9 cellular contexts compared by ENCODE assay signal in genomic region chr3:9316881-9317341, GRCh38. TPM values are rescaled to one million over a fixed set of nuclear protein-coding genes. Genes with fewer than 3 reads are reported as not detected.
DNase-seq lines count a peak whose midpoint lies in the region; ATAC-seq, FAIRE-seq and TF ChIP-seq lines count a peak whose summit lies in the region.
"Had no signal": no experiment of that assay in that cellular context is flagged by ENCODE, and none has a peak within 500 bp of the region (broad histone marks: within the 10 kb centered on the region; RNA-seq: fewer than 3 reads in every experiment).

No MANE protein-coding gene starts in this region.

- peak overlapping the region; percentile 26 for H3K4me3 Mint-ChIP-seq in mesothelial cell of epicardium
- H3K4me3 Mint-ChIP-seq: IgD-negative memory B cell had no signal

- H3K27ac ChIP-seq in thoracic aorta: peak overlapping the region; percentile 81 to 92

- peaks cover 36% of the 10 kb centered on the region for H3K4me1 Mint-ChIP-seq in mesothelial cell of epicardium
- H3K4me1 Mint-ChIP-seq: IgD-negative memory B cell had no signal

- peak; percentile 21 for DNase-seq in MG63
- peak; percentile 38 for DNase-seq in epithelial cell of esophagus (ENCODE audit: low read depth)
- DNase-seq in mesothelial cell of epicardium (ENCODE audit: low spot score in 2 of 2, unreplicated experiment in 2 of 2): no peak
- DNase-seq in thoracic aorta (ENCODE audit: low spot score): no peak
- no peak for DNase-seq in activated naive CD4-positive, alpha-beta T cell treated with Interleukin-2 at 50 U/mL for 16 hours
- no peak for DNase-seq in RCC 7860 (ENCODE audit: low spot score)

- peak overlapping the region; percentile 96 for H3K27ac Mint-ChIP-seq in mesothelial cell of epicardium
- H3K27ac Mint-ChIP-seq: IgD-negative memory B cell had no signal

- H3K9me3 Mint-ChIP-seq in mesothelial cell of epicardium: peaks cover 4% of the 10 kb centered on the region

- no peaks in the 10 kb centered on the region for H3K27me3 Mint-ChIP-seq in mesothelial cell of epicardium (ENCODE audit: low read depth)

- H3K4me1 ChIP-seq in thoracic aorta (ENCODE audit: control insufficient read depth in 1 of 2, low read depth in 2 of 2): peaks cover 5 to 18% of the 10 kb centered on the region in 2 donors

- H3K36me3 ChIP-seq in MG63 (no peaks in the 10 kb centered on the region), thoracic aorta (no peaks in the 10 kb centered on the region)

- no peaks in the 10 kb centered on the region for H3K9me3 ChIP-seq in MG63
- no peaks in the 10 kb centered on the region for H3K9me3 ChIP-seq in thoracic aorta

- no peaks in the 10 kb centered on the region for H3K36me3 Mint-ChIP-seq in mesothelial cell of epicardium

- H3K27me3 ChIP-seq in MG63 (no peaks in the 10 kb centered on the region), thoracic aorta (replicated peaks; ENCODE audit: insufficient read depth) (no peaks in the 10 kb centered on the region)

- TF ChIP-seq CTCF in epithelial cell of esophagus (IDR thresholded peaks at IDR 0.05; ENCODE audit: insufficient read depth, low read depth, low read length, missing control alignments) (no peak), mesothelial cell of epicardium (IDR thresholded peaks at IDR 0.05; ENCODE audit: unreplicated experiment) (no peak), thoracic aorta (IDR thresholded peaks at IDR 0.05) (no peak)

- peak; percentile 48 for ATAC-seq in thoracic aorta (ENCODE audit: insufficient number of reproducible peaks, low FRiP score, low read depth)
- ATAC-seq in GM18511 (IDR thresholded peaks at IDR 0.05; ENCODE audit: unreplicated experiment): no peak
- ATAC-seq in GM19463 (IDR thresholded peaks at IDR 0.05; ENCODE audit: unreplicated experiment): no peak

- peak overlapping the region; percentile 29 for H3K4me3 ChIP-seq in MG63
- peak overlapping the region; percentile 4 for H3K4me3 ChIP-seq in epithelial cell of esophagus (ENCODE audit: low read length)
- peak overlapping the region; percentile 73 for H3K4me3 ChIP-seq in thoracic aorta

- FAIRE-seq in RCC 7860 (lab: Jason Lieb, UNC): no peak

RNA-seq across cellular contexts. Expression of gene THUMPD3, which starts 45.9 kb away (rescaled TPM):
- total RNA-seq in MG63 (2014; rRNA removed; shearing (Covaris generic); ENCODE audit: low replicate concordance): 31.3 and 101 TPM in 2 replicates
- total RNA-seq in mesothelial cell of epicardium (62.1 to 72.7 TPM (median 63.2 TPM) in 3 replicates), thoracic aorta (10 to 100 TPM; 11.9 to 31.9 TPM)

Comparison
In these comparisons a context has a peak if more than half of its experiments do, and no peak if none do; other contexts are left out.
1. DNase-seq: peak in MG63 (single experiment) and epithelial cell of esophagus (single experiment); none in mesothelial cell of epicardium (0 of 2), thoracic aorta (single experiment), activated naive CD4-positive, alpha-beta T cell treated with Interleukin-2 at 50 U/mL for 16 hours (single experiment) and RCC 7860 (single experiment).
2. H3K4me3 ChIP-seq: peak in every context shown above with its lines; median percentile 73 in thoracic aorta; 29 in MG63; 4 in epithelial cell of esophagus.